17 cellular contexts compared by ENCODE assay signal in the genomic region with DNA sequence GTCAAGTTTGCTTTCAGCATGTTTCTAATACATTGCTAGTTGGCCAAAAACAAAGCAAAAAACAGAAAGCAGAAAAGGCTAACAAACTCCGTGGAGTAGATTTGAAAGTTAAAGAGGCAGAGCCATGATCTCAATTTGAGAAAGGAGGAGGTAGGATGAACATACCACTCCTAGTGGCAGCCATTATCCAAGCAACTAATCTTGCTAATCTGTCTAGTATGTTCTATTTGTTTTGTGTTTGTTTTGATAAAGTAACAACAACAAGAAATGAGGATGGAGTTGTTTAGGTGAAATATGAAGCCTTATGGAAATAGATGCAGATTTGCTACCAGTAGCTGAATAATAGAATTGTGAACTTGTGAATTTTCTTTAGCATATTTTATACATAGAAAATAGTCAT.
DNase-seq lines count a peak whose midpoint lies in the region; TF ChIP-seq lines count a peak whose summit lies in the region.
"Had no signal": no experiment of that assay in that cellular context is flagged by ENCODE, and none has a peak within 500 bp of the region (broad histone marks: within the 10 kb centered on the region; RNA-seq: fewer than 3 reads in every experiment).

No MANE protein-coding gene starts in this region.

- TF ChIP-seq CTCF in brain microvascular endothelial cell (IDR thresholded peaks at IDR 0.05; ENCODE audit: low read depth, low read length, missing control alignments) (peak; percentile 31), osteocyte (IDR thresholded peaks at IDR 0.05) (peak; percentile 8)

- in situ Hi-C loops in brain microvascular endothelial cell (cut with HindIII; ENCODE audit: low pct_ligation_motif_present, low sequenced_read_pairs), result no loop called here

- H3K27me3 ChIP-seq in brain microvascular endothelial cell (replicated peaks), result no peaks in the 10 kb centered on the region

- H3K36me3 ChIP-seq in brain microvascular endothelial cell (replicated peaks), result no peaks in the 10 kb centered on the region

- no peaks in the 10 kb centered on the region for H3K27me3 Mint-ChIP-seq in T-helper 2 cell treated with Interferon-gamma antibody and Interleukin-4, amounts not matched to agents 5 μg/mL and 100 μg/mL, for 36 hours (ENCODE audit: low read depth)
- H3K27me3 Mint-ChIP-seq in osteocyte (ENCODE audit: unreplicated experiment), result no peaks in the 10 kb centered on the region
- H3K27me3 Mint-ChIP-seq: stimulated activated memory B cell treated with anti-CD40 and anti-IgM and Interleukin-4, amounts not matched to agents 10 μg/mL and 1 μg/mL and 100 μg/mL, for 72 hours had no signal

- H3K27ac Mint-ChIP-seq in T-helper 2 cell treated with Interferon-gamma antibody and Interleukin-4, amounts not matched to agents 5 μg/mL and 100 μg/mL, for 36 hours, result peak overlapping the region; percentile 82
- no peak overlapping the region for H3K27ac Mint-ChIP-seq in osteocyte (ENCODE audit: unreplicated experiment)
- H3K27ac Mint-ChIP-seq: activated naive CD8-positive, alpha-beta T cell treated with anti-CD3 and anti-CD28 coated beads for 36 hours; stimulated activated memory B cell treated with anti-CD40 and anti-IgM and Interleukin-4, amounts not matched to agents 10 μg/mL and 1 μg/mL and 100 μg/mL, for 72 hours; T-cell had no signal

- H3K36me3 Mint-ChIP-seq in T-helper 2 cell treated with Interferon-gamma antibody and Interleukin-4, amounts not matched to agents 5 μg/mL and 100 μg/mL, for 36 hours (ENCODE audit: low read depth), result peaks cover 13% of the 10 kb centered on the region
- no peaks in the 10 kb centered on the region for H3K36me3 Mint-ChIP-seq in osteocyte (ENCODE audit: unreplicated experiment)
- H3K36me3 Mint-ChIP-seq: activated naive CD8-positive, alpha-beta T cell treated with anti-CD3 and anti-CD28 coated beads for 36 hours; stimulated activated memory B cell treated with anti-CD40 and anti-IgM and Interleukin-4, amounts not matched to agents 10 μg/mL and 1 μg/mL and 100 μg/mL, for 72 hours; T-cell had no signal

- no peak for DNase-seq in T-helper 2 cell treated with Interferon-gamma antibody and Interleukin-4, amounts not matched to agents 5 μg/mL and 100 μg/mL, for 36 hours (ENCODE audit: low spot score)
- DNase-seq in T-helper 2 cell (no peak), NAMALWA (ENCODE audit: low spot score) (peak; percentile 6), brain microvascular endothelial cell (no peak), osteocyte (ENCODE audit: extremely low spot score, unreplicated experiment) (no peak), AML-193 (lab: John Stamatoyannopoulos, UW) (no peak), NCI-H2029 treated with DMSO at 0.1 percent for 48 hours (lab: John Stamatoyannopoulos, UW) (no peak), dermis blood vessel endothelial cell (no peak)
- DNase-seq: activated naive CD8-positive, alpha-beta T cell treated with anti-CD3 and anti-CD28 coated beads for 36 hours; caudate nucleus; H7; mesenchymal stem cell; NCI-H345; PC-9; T-cell; trophoblast cell had no signal

- no peak overlapping the region for H3K4me3 ChIP-seq in brain microvascular endothelial cell (ENCODE audit: low read depth, low read length)
- H3K4me3 ChIP-seq: PC-9 had no signal

- H3K4me3 Mint-ChIP-seq in T-helper 2 cell treated with Interferon-gamma antibody and Interleukin-4, amounts not matched to agents 5 μg/mL and 100 μg/mL, for 36 hours, result peak overlapping the region; percentile 29
- H3K4me3 Mint-ChIP-seq in osteocyte (ENCODE audit: unreplicated experiment), result no peak overlapping the region
- H3K4me3 Mint-ChIP-seq: activated naive CD8-positive, alpha-beta T cell treated with anti-CD3 and anti-CD28 coated beads for 36 hours; stimulated activated memory B cell treated with anti-CD40 and anti-IgM and Interleukin-4, amounts not matched to agents 10 μg/mL and 1 μg/mL and 100 μg/mL, for 72 hours; T-cell had no signal

- H3K9me3 Mint-ChIP-seq in T-helper 2 cell treated with Interferon-gamma antibody and Interleukin-4, amounts not matched to agents 5 μg/mL and 100 μg/mL, for 36 hours, result peaks cover 8% of the 10 kb centered on the region
- no peaks in the 10 kb centered on the region for H3K9me3 Mint-ChIP-seq in osteocyte (ENCODE audit: unreplicated experiment)
- H3K9me3 Mint-ChIP-seq: activated naive CD8-positive, alpha-beta T cell treated with anti-CD3 and anti-CD28 coated beads for 36 hours; stimulated activated memory B cell treated with anti-CD40 and anti-IgM and Interleukin-4, amounts not matched to agents 10 μg/mL and 1 μg/mL and 100 μg/mL, for 72 hours; T-cell had no signal

- H3K4me1 Mint-ChIP-seq in T-helper 2 cell treated with Interferon-gamma antibody and Interleukin-4, amounts not matched to agents 5 μg/mL and 100 μg/mL, for 36 hours (ENCODE audit: low read depth), result peaks cover 73% of the 10 kb centered on the region
- H3K4me1 Mint-ChIP-seq in osteocyte (ENCODE audit: unreplicated experiment), result no peaks in the 10 kb centered on the region

- H3K27ac ChIP-seq in brain microvascular endothelial cell, result no peak overlapping the region
- H3K27ac ChIP-seq: PC-9 had no signal
